ENCODE assay signal across 8 cellular contexts in genomic region chr7:155296788-155297516, GRCh38. TPM values are rescaled to one million over a fixed set of nuclear protein-coding genes. Genes with fewer than 3 reads are reported as not detected.
A peak's percentile ranks its signal among the peaks of the same experiment; 100 is the strongest.
DNase-seq lines count a peak whose midpoint lies in the region; ATAC-seq and TF ChIP-seq lines count a peak whose summit lies in the region.

No MANE protein-coding gene starts in this region.

- peak overlapping the region; percentile 68 for H3K4me3 ChIP-seq in CD8-positive, alpha-beta memory T cell (ENCODE audit: low read length)
- H3K4me3 ChIP-seq in upper lobe of left lung: peak overlapping the region; percentile 65 to 99 (median 78)

- no peaks in the 10 kb centered on the region for H3K9me3 ChIP-seq in CD8-positive, alpha-beta memory T cell (ENCODE audit: low read length)
- no peaks in the 10 kb centered on the region for H3K9me3 ChIP-seq in upper lobe of left lung

- peaks cover 38% of the 10 kb centered on the region for H3K4me1 ChIP-seq in CD8-positive, alpha-beta memory T cell (ENCODE audit: insufficient read depth, low read length)
- H3K4me1 ChIP-seq in upper lobe of left lung: peaks cover 17 to 39% (median 28%) of the 10 kb centered on the region in 4 donors

- H3K27me3 ChIP-seq in CD8-positive, alpha-beta memory T cell (ENCODE audit: insufficient read depth, low read length, poor library complexity, severe bottlenecking): no peaks in the 10 kb centered on the region
- H3K27me3 ChIP-seq in upper lobe of left lung: no peaks in the 10 kb centered on the region

- CTCF ChIA-PET in CD8-positive, alpha-beta memory T cell (lab: Charles Lee): interaction anchor here (0.6 to 5.1 kb wide), 5 partner anchors 15 to 369 kb away, joined by 3 to 40 read pairs (median 19); no protein-coding TSS in a partner anchor

- peak overlapping the region; percentile 89 for H3K27ac ChIP-seq in CD8-positive, alpha-beta memory T cell (ENCODE audit: low read depth, low read length)
- H3K27ac ChIP-seq in upper lobe of left lung: peak overlapping the region; percentile 92 to 98 (median 94)

- peaks cover under 1% of the 10 kb centered on the region for H3K36me3 ChIP-seq in CD8-positive, alpha-beta memory T cell (ENCODE audit: insufficient read depth, low read length)
- H3K36me3 ChIP-seq in upper lobe of left lung: peaks cover 0 to 5% (median 0%) of the 10 kb centered on the region in 4 donors

- peaks cover 35 to 49% (median 39%) of the 10 kb centered on the region in 3 donors for H3K4me1 Mint-ChIP-seq in CD8-positive, alpha-beta memory T cell

- peak in 1 of 4 donors; percentile 5 for TF ChIP-seq POLR2A in upper lobe of left lung (IDR thresholded peaks at IDR 0.05)

- intact Hi-C loops in head of caudate nucleus (cut with DNase I): loop anchor here (5.0 to 10.0 kb wide), 2 partner anchors 48 to 295 kb away; partner anchors contain the start of gene PAXIP1
- intact Hi-C loops in posterior vena cava (cut with DNase I): loop anchor here in 1 of 2 donors (5.0 kb wide), 1 partner anchor 1900 kb away; no protein-coding TSS in a partner anchor

- peak; percentile 49 to 83 (median 66) for TF ChIP-seq CTCF in upper lobe of left lung (IDR thresholded peaks at IDR 0.05)

- peak; percentile 39 for ATAC-seq in GM19455 (IDR thresholded peaks at IDR 0.05; ENCODE audit: unreplicated experiment)
- peak; percentile 19 for ATAC-seq in HG03558 (IDR thresholded peaks at IDR 0.05; ENCODE audit: extremely low read depth, unreplicated experiment)
- peak; percentile 68 to 73 for ATAC-seq in upper lobe of left lung (ENCODE audit: low FRiP score in 2 of 2)

- WGBS in upper lobe of left lung, 2 donors: 1 to 2% methylated on average over 10 to 41 of the region's 57 CpGs

- H3K9me3 Mint-ChIP-seq in CD8-positive, alpha-beta memory T cell: no peaks in the 10 kb centered on the region

- DNase-seq in CD8-positive, alpha-beta memory T cell: peak; percentile 73 to 96 (median 90)
- DNase-seq in SHP77 treated with DMSO at 0.1 percent for 48 hours (lab: John Stamatoyannopoulos, UW): peak; percentile 16
- peak; percentile 81 for DNase-seq in activated naive CD4-positive, alpha-beta T cell treated with anti-CD3 and anti-CD28 coated beads, Interleukin-2, amount 50 U/mL, for 16 hours
- peak in 41 of 42 donors; percentile 5 to 76 (median 45) for DNase-seq in head of caudate nucleus
- peak; percentile 92 for DNase-seq in posterior vena cava (ENCODE audit: low spot score)
- DNase-seq in upper lobe of left lung: peak in 1 of 2 donors; percentile 74

- no peak for TF ChIP-seq EP300 in upper lobe of left lung (IDR thresholded peaks at IDR 0.05)

- POLR2A ChIA-PET in CD8-positive, alpha-beta memory T cell (lab: Charles Lee): interaction anchor here (0.6 to 3.9 kb wide), 5 partner anchors 48 to 369 kb away, joined by 3 to 67 read pairs (median 5); partner anchors contain the start of gene PAXIP1

- H3K36me3 Mint-ChIP-seq in CD8-positive, alpha-beta memory T cell: peaks cover 0 to 29% (median 2%) of the 10 kb centered on the region in 3 donors

- peaks cover 5 to 6% of the 10 kb centered on the region in 2 donors for H3K27me3 Mint-ChIP-seq in CD8-positive, alpha-beta memory T cell

- H3K27ac Mint-ChIP-seq in CD8-positive, alpha-beta memory T cell: peak overlapping the region; percentile 89 to 99 (median 95)

- H3K4me3 Mint-ChIP-seq in CD8-positive, alpha-beta memory T cell: peak overlapping the region; percentile 74 to 92 (median 81)

RNA-seq across cellular contexts. Expression of gene INSIG1, which starts 0.7 kb away (rescaled TPM):
- total RNA-seq in CD8-positive, alpha-beta memory T cell: 10 to 100 TPM; 25.0 to 27.3 TPM
- 29.5 TPM for polyA plus RNA-seq in CD8-positive, alpha-beta memory T cell
- 10 to 100 TPM; 25.2 to 27.3 TPM for total RNA-seq in posterior vena cava
- 100 to 1,000 TPM in 3 of 6 donors, 10 to 100 TPM in 3; 16.8 to 136 (median 100) TPM for total RNA-seq in upper lobe of left lung

Comparison
In these comparisons a context has a peak if more than half of its experiments do, and no peak if none do; other contexts are left out.
1. ATAC-seq: peak in every context shown above with its lines; median percentile 70 in upper lobe of left lung; 39 in GM19455; 19 in HG03558.